17 cellular contexts compared by ENCODE assay signal in the genomic region with DNA sequence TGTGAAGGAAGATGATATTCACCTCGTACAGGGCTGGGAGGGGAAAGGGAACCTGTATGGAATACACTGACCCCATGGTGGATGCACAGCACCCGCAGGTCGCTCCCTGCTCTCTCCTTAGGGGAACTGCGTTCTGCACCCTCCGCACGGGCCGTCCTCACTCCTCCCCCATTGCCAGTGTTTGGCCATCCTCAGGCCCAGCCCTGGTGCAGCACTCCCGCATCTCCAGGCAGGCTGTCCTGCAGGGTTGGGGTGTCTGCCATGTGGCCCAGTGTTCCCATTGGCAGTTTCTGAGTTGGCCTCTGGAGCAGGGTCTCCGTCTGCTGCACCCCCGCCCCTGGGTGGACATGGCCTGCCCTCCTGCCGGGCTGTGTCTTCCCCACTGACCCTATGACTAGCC. TPM values are rescaled to one million over a fixed set of nuclear protein-coding genes. Genes with fewer than 3 reads are reported as not detected.
DNase-seq lines count a peak whose midpoint lies in the region; ATAC-seq, FAIRE-seq and TF ChIP-seq lines count a peak whose summit lies in the region.
"Had no signal": no experiment of that assay in that cellular context is flagged by ENCODE, and none has a peak within 500 bp of the region (broad histone marks: within the 10 kb centered on the region; RNA-seq: fewer than 3 reads in every experiment).

No MANE protein-coding gene starts in this region.

- no peak overlapping the region for H3K4me2 ChIP-seq in GM12878 (ENCODE audit: control insufficient read depth, insufficient read depth)

- no peaks in the 10 kb centered on the region for H3K9me3 Mint-ChIP-seq in Calu3 (ENCODE audit: low read depth, unreplicated experiment)
- no peaks in the 10 kb centered on the region for H3K9me3 Mint-ChIP-seq in stimulated activated memory B cell treated with anti-CD40 and anti-IgM and Interleukin-4, amounts not matched to agents 10 μg/mL and 1 μg/mL and 100 μg/mL, for 72 hours
- H3K9me3 Mint-ChIP-seq: CD4-positive, alpha-beta T cell had no signal

- no peak overlapping the region for H3K27ac ChIP-seq in GM12878 (ENCODE audit: control insufficient read depth, insufficient read depth)

- H2AFZ ChIP-seq in GM12878 (ENCODE audit: control insufficient read depth, low read depth, low read length): no peak overlapping the region

- no peak overlapping the region for H3K9ac ChIP-seq in GM12878 (ENCODE audit: control insufficient read depth, insufficient read depth, low read length)

- FAIRE-seq in GM12878 (lab: Jason Lieb, UNC): no peak
- FAIRE-seq: A204.1, GM12891 had no signal

- ATAC-seq in GM12878 (no peak), GM21515 (IDR thresholded peaks at IDR 0.05; ENCODE audit: unreplicated experiment) (no peak), HG03378 (IDR thresholded peaks at IDR 0.05; ENCODE audit: unreplicated experiment) (no peak)
- ATAC-seq in stimulated activated memory B cell treated with anti-CD40 and anti-IgM and Interleukin-4, amounts not matched to agents 10 μg/mL and 1 μg/mL and 100 μg/mL, for 72 hours: no peak
- ATAC-seq: HCT116 had no signal

- no peak for TF ChIP-seq RAD21 in GM12878 (IDR thresholded peaks at IDR 0.05; ENCODE audit: insufficient read depth, low read depth, low read length)

- peak; percentile 55; the same call in 1 of the 2 replicates for TF ChIP-seq POLR2A in GM12878 (IDR thresholded peaks at IDR 0.05; ENCODE audit: low read depth, low read length)

- in situ Hi-C loops in GM12878 (cut with MboI): no loop called here

- no peaks in the 10 kb centered on the region for H3K4me1 Mint-ChIP-seq in Calu3 (ENCODE audit: low read depth, unreplicated experiment)
- H3K4me1 Mint-ChIP-seq in stimulated activated memory B cell treated with anti-CD40 and anti-IgM and Interleukin-4, amounts not matched to agents 10 μg/mL and 1 μg/mL and 100 μg/mL, for 72 hours: no peaks in the 10 kb centered on the region
- H3K4me1 Mint-ChIP-seq: B cell had no signal

- WGBS in GM12878 (ENCODE audit: insufficient coverage, insufficient replicate concordance, low lambda C conversion rate, missing lambda C conversion rate): 91% methylated on average over 11 of the region's 11 CpGs

- BruUV-seq in Calu3 (replicated peaks; lab: Mats Ljungman, UMichigan) (no TSS peak), GM12878 (replicated peaks; lab: Mats Ljungman, UMichigan) (no TSS peak)

- SMC1A ChIA-PET in GM12878 (lab: Charles Lee; ENCODE audit: uncharacterized antibody, unreplicated experiment): no interaction called here

- RAD21 ChIA-PET in GM12878 (lab: Charles Lee; ENCODE audit: unreplicated experiment): no interaction called here

- H3K79me2 ChIP-seq in GM12878 (ENCODE audit: control insufficient read depth, insufficient read depth, low read length): no peaks in the 10 kb centered on the region

- H3K4me1 ChIP-seq in GM12878 (ENCODE audit: control insufficient read depth, insufficient read depth, low read length): no peaks in the 10 kb centered on the region

- no peaks in the 10 kb centered on the region for H3K27me3 Mint-ChIP-seq in Calu3 (ENCODE audit: unreplicated experiment)
- H3K27me3 Mint-ChIP-seq in stimulated activated memory B cell treated with anti-CD40 and anti-IgM and Interleukin-4, amounts not matched to agents 10 μg/mL and 1 μg/mL and 100 μg/mL, for 72 hours: no peaks in the 10 kb centered on the region
- H3K27me3 Mint-ChIP-seq: B cell; CD4-positive, alpha-beta T cell had no signal

- H3K36me3 ChIP-seq in H7 (replicated peaks; ENCODE audit: control insufficient read depth, insufficient read depth, low read length) (no peaks in the 10 kb centered on the region; the same call in 1 of the 2 replicates), GM12878 (ENCODE audit: control insufficient read depth in 2 of 2, insufficient read depth in 2 of 2, low read length in 1 of 2) (peaks cover 7 to 22% of the 10 kb centered on the region in 2 experiments; a peak in 3 of 4 replicates)

- no peak overlapping the region for H3K4me3 ChIP-seq in H7 (ENCODE audit: insufficient read depth, low read depth, low read length)
- no peak overlapping the region for H3K4me3 ChIP-seq in GM12878

- no peak for TF ChIP-seq EP300 in GM12878 (IDR thresholded peaks at IDR 0.05; ENCODE audit: borderline replicate concordance in 1 of 2, control insufficient read depth in 1 of 2, low read depth in 2 of 2, low read length in 2 of 2)

- H3K27ac Mint-ChIP-seq in Calu3 (ENCODE audit: unreplicated experiment): peak overlapping the region; percentile 44
- peak overlapping the region; percentile 30 for H3K27ac Mint-ChIP-seq in stimulated activated memory B cell treated with anti-CD40 and anti-IgM and Interleukin-4, amounts not matched to agents 10 μg/mL and 1 μg/mL and 100 μg/mL, for 72 hours
- H3K27ac Mint-ChIP-seq: B cell; CD4-positive, alpha-beta T cell had no signal

- no peaks in the 10 kb centered on the region for H3K36me3 Mint-ChIP-seq in Calu3 (ENCODE audit: insufficient read depth, unreplicated experiment)
- H3K36me3 Mint-ChIP-seq in stimulated activated memory B cell treated with anti-CD40 and anti-IgM and Interleukin-4, amounts not matched to agents 10 μg/mL and 1 μg/mL and 100 μg/mL, for 72 hours: peaks cover 51% of the 10 kb centered on the region

- CTCF ChIA-PET in Calu3 (lab: Charles Lee): no interaction called here
- CTCF ChIA-PET in GM12878 (lab: Yijun Ruan, JAX): no interaction called here

- TF ChIP-seq CTCF in Calu3 (IDR thresholded peaks at IDR 0.05; ENCODE audit: unreplicated experiment) (no peak), GM12878 (IDR thresholded peaks at IDR 0.05 in 2 of 3, conservative IDR thresholded peaks at IDR 0.05 in 1 of 3; ENCODE audit: control insufficient read depth in 2 of 3, extremely low read depth in 1 of 3, insufficient read depth in 1 of 3, low read depth in 3 of 3, low read length in 3 of 3) (no peak)

- no peaks in the 10 kb centered on the region for H4K20me1 ChIP-seq in GM12878 (ENCODE audit: control insufficient read depth, insufficient read depth)

- no peak for DNase-seq in Calu3
- peak; percentile 51 for DNase-seq in H7
- DNase-seq in GM12878 (ENCODE audit: low read depth, low spot score): no peak
- DNase-seq in dermis blood vessel endothelial cell: no peak
- DNase-seq: C1 segment of cervical spinal cord; CD4-positive, alpha-beta T cell; DMS79; GOT3 had no signal

- no peak overlapping the region for H3K4me3 Mint-ChIP-seq in Calu3 (ENCODE audit: low read depth, unreplicated experiment)
- no peak overlapping the region for H3K4me3 Mint-ChIP-seq in stimulated activated memory B cell treated with anti-CD40 and anti-IgM and Interleukin-4, amounts not matched to agents 10 μg/mL and 1 μg/mL and 100 μg/mL, for 72 hours
- H3K4me3 Mint-ChIP-seq: B cell; CD4-positive, alpha-beta T cell had no signal

- no peaks in the 10 kb centered on the region for H3K27me3 ChIP-seq in H7 (ENCODE audit: control insufficient read depth, insufficient read depth, low read length)
- no peaks in the 10 kb centered on the region for H3K27me3 ChIP-seq in GM12878 (replicated peaks in 1 of 2; ENCODE audit: control insufficient read depth in 2 of 2, insufficient read depth in 2 of 2, low read length in 1 of 2)

- POLR2A ChIA-PET in GM12878 (lab: Charles Lee): no interaction called here

- intact Hi-C loops in Calu3 (cut with micrococcal nuclease; ENCODE audit: unreplicated experiment): no loop called here
- intact Hi-C loops in GM12878 (cut with micrococcal nuclease; ENCODE audit: unreplicated experiment): no loop called here

- no peaks in the 10 kb centered on the region for H3K9me3 ChIP-seq in GM12878 (replicated peaks; ENCODE audit: control insufficient read depth, insufficient read depth, low read length)

TF ChIP-seq in GM12878, 131 proteins besides CTCF, POLR2A, EP300 and RAD21:
- TF ChIP-seq BMI1 (IDR thresholded peaks at IDR 0.05; ENCODE audit: borderline replicate concordance): no peak
- no peak for TF ChIP-seq PKNOX1 (IDR thresholded peaks at IDR 0.05)
- TF ChIP-seq KAT2A (conservative IDR thresholded peaks at IDR 0.05; ENCODE audit: control insufficient read depth, low read depth, low read length): no peak
TF ChIP-seq in GM12878: peak in this region for 0.

RNA-seq across cellular contexts. Expression of gene PARVG, which starts 19.1 kb away (rescaled TPM):
- total RNA-seq in Calu3 (2022) (not detected in 2 replicates), GM12878 (2014; rRNA removed) (71.9 and 78.3 TPM in 2 replicates), GM12878 (2014; rRNA removed; fragmentation: Illumina TruSeq; extraction: Trizol) (42.7 and 43.6 TPM in 2 replicates), GM12878 (2021) (91.3 and 95.7 TPM in 2 replicates), dermis blood vessel endothelial cell (0.34 and 0.51 TPM in 2 replicates)
- total RNA-seq in H7 (2014; rRNA removed; shearing (Covaris generic)): 0.21 TPM in 1 of 2 replicates, not detected in the other
- 203 and 223 TPM in 2 replicates for total RNA-seq in GM12878 (2013; cell fraction: nucleolus; rRNA removed)
- 40.8 TPM for polyA plus RNA-seq in GM12878 (2011; ENCODE audit: low read depth)
- polyA plus RNA-seq in GM12878 (2011; rRNA removed) (19.4 and 30.9 TPM in 2 replicates), GM12878 (2014; fragmentation: Illumina TruSeq; extraction: Trizol) (28.1 and 72.5 TPM in 2 replicates), GM12878 (2014; fragmentation: Nextera tagmentation; extraction: Ambion mirVana) (10 to 100 TPM in 1 of 2 experiments, 1 to 10 TPM in 1; 6.3 to 11.7 TPM), GM12878 (2014; rRNA removed) (123 and 135 TPM in 2 replicates), GM12878 (2016; fragmentation: Nextera tagmentation; extraction: Ambion mirVana) (10 to 100 TPM; 72.0 to 81.2 TPM)
- polyA plus RNA-seq in GM12878 (2011; cell fraction: cytosol; rRNA removed): 31.6 and 40.7 TPM in 2 replicates
- 149 and 198 TPM in 2 replicates for polyA plus RNA-seq in GM12878 (2011; cell fraction: nucleus; rRNA removed)
- polyA plus RNA-seq in GM12878 (2012): 62.9 and 70.4 TPM in 2 replicates
- polyA minus RNA-seq in GM12878 (2011; rRNA and poly(A)+ RNA removed): 31.7 and 36.9 TPM in 2 replicates
- 3.2 and 4.6 TPM in 2 replicates for polyA minus RNA-seq in GM12878 (2011; cell fraction: cytosol; rRNA and poly(A)+ RNA removed)
- polyA minus RNA-seq in GM12878 (2011; cell fraction: nucleus; rRNA and poly(A)+ RNA removed): 38.0 and 51.1 TPM in 2 replicates
- total RNA-seq: G401, HT-29 had no signal

Comparison
In these comparisons a context has a peak if more than half of its experiments do, and no peak if none do; other contexts are left out.
1. RNA of gene PARVG, which starts 19.1 kb away (total RNA-seq): 42.7 to 223 TPM in GM12878; 0.34 to 0.51 TPM in dermis blood vessel endothelial cell, 0.21 TPM in H7 and not detected in Calu3; every median in the first group is over 10 times any median in the second.